ENCODE assay signal across 8 cellular contexts in the genomic region with DNA sequence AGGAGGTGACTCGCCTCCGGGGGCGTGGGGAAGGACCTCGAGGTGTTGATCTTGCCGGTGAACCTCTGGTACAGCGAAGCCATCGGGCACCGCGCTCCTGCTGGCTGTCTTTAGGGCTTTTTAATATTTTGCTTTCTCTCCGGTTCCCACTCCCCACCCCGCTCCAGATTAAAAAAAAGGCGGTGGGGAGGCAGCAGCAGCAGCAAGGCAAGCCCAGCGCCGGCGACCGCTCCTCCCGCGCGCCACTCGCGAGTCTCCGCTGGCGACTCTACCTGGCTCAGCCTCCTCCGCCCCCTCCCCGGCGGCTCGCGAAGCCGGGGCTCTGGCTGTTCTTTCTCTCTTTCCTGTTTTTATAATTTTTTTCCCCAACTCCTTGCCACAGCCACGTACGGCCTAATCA.
DNase-seq lines count a peak whose midpoint lies in the region; ATAC-seq and TF ChIP-seq lines count a peak whose summit lies in the region.
"Not testable (repeated sequence)": the region's sequence is repeated elsewhere in the genome, so short reads cannot be mapped to it uniquely, and the experiment has no call there.

No MANE protein-coding gene starts in this region.

- not testable (repeated sequence) for H3K9ac ChIP-seq in iPS-15b (ENCODE audit: low read depth, low read length)

- not testable (repeated sequence) for H3K36me3 Mint-ChIP-seq in T-helper 1 cell treated with Interleukin-12 subunit alpha and Interleukin-12 subunit beta and Interleukin-4 antibody, amounts not matched to agents 30 μg/mL and 1 μg/mL, for 36 hours (ENCODE audit: low read depth); neural crest cell (ENCODE audit: low read depth); stimulated activated memory B cell treated with anti-CD40 and anti-IgM and Interleukin-4, amounts not matched to agents 10 μg/mL and 1 μg/mL and 100 μg/mL, for 72 hours

- H3K4me1 ChIP-seq in iPS-15b (ENCODE audit: control insufficient read depth, insufficient read depth, low read length), result not testable (repeated sequence)

- H3K4me1 Mint-ChIP-seq in T-helper 1 cell treated with Interleukin-12 subunit alpha and Interleukin-12 subunit beta and Interleukin-4 antibody, amounts not matched to agents 30 μg/mL and 1 μg/mL, for 36 hours (ENCODE audit: low read depth); neural crest cell: not testable (repeated sequence)
- H3K4me1 Mint-ChIP-seq in stimulated activated memory B cell treated with anti-CD40 and anti-IgM and Interleukin-4, amounts not matched to agents 10 μg/mL and 1 μg/mL and 100 μg/mL, for 72 hours, result peaks cover 13% of the 10 kb centered on the region

- not testable (repeated sequence) for TF ChIP-seq CTCF in neural crest cell (conservative IDR thresholded peaks at IDR 0.05)

- peaks cover 49% of the 10 kb centered on the region for H3K27me3 Mint-ChIP-seq in T-helper 1 cell treated with Interleukin-12 subunit alpha and Interleukin-12 subunit beta and Interleukin-4 antibody, amounts not matched to agents 30 μg/mL and 1 μg/mL, for 36 hours (ENCODE audit: low read depth)
- H3K27me3 Mint-ChIP-seq in neural crest cell (ENCODE audit: low read depth), result peaks cover 68% of the 10 kb centered on the region
- H3K27me3 Mint-ChIP-seq in stimulated activated memory B cell treated with anti-CD40 and anti-IgM and Interleukin-4, amounts not matched to agents 10 μg/mL and 1 μg/mL and 100 μg/mL, for 72 hours, result peaks cover 42% of the 10 kb centered on the region

- not testable (repeated sequence) for H3K36me3 ChIP-seq in iPS-15b (ENCODE audit: control insufficient read depth, insufficient read depth, low read length)

- H3K9me3 ChIP-seq in iPS-15b (ENCODE audit: control insufficient read depth, insufficient read depth, low read length), result not testable (repeated sequence)

- peak overlapping the region; percentile 45 for H3K4me3 ChIP-seq in iPS-15b (ENCODE audit: low read depth, low read length)

- H3K4me3 Mint-ChIP-seq in T-helper 1 cell treated with Interleukin-12 subunit alpha and Interleukin-12 subunit beta and Interleukin-4 antibody, amounts not matched to agents 30 μg/mL and 1 μg/mL, for 36 hours, result peak overlapping the region; percentile 60
- peak overlapping the region; percentile 74 for H3K4me3 Mint-ChIP-seq in neural crest cell
- peak overlapping the region; percentile 67 for H3K4me3 Mint-ChIP-seq in stimulated activated memory B cell treated with anti-CD40 and anti-IgM and Interleukin-4, amounts not matched to agents 10 μg/mL and 1 μg/mL and 100 μg/mL, for 72 hours

- ATAC-seq in stimulated activated memory B cell treated with anti-CD40 and anti-IgM and Interleukin-4, amounts not matched to agents 10 μg/mL and 1 μg/mL and 100 μg/mL, for 72 hours, result not testable (repeated sequence)

- peaks cover 17% of the 10 kb centered on the region for H3K27me3 ChIP-seq in iPS-15b (ENCODE audit: control insufficient read depth, insufficient read depth, low read length)

- not testable (repeated sequence) for H3K27ac Mint-ChIP-seq in T-helper 1 cell treated with Interleukin-12 subunit alpha and Interleukin-12 subunit beta and Interleukin-4 antibody, amounts not matched to agents 30 μg/mL and 1 μg/mL, for 36 hours; neural crest cell (ENCODE audit: unreplicated experiment); stimulated activated memory B cell treated with anti-CD40 and anti-IgM and Interleukin-4, amounts not matched to agents 10 μg/mL and 1 μg/mL and 100 μg/mL, for 72 hours

- DNase-seq in Ammon's horn (ENCODE audit: low spot score), result peak; percentile 16
- peak; percentile 27 for DNase-seq in HK-2 (ENCODE audit: unreplicated experiment)
- peak; percentile 2 for DNase-seq in activated naive CD4-positive, alpha-beta T cell treated with Interleukin-2 at 50 U/mL for 16 hours
- DNase-seq in ecto neural progenitor cell (ENCODE audit: low spot score), result peak; percentile 49
- peak; percentile 3 for DNase-seq in neural crest cell (ENCODE audit: low read depth, low spot score)

- not testable (repeated sequence) for H3K9me3 Mint-ChIP-seq in T-helper 1 cell treated with Interleukin-12 subunit alpha and Interleukin-12 subunit beta and Interleukin-4 antibody, amounts not matched to agents 30 μg/mL and 1 μg/mL, for 36 hours; neural crest cell; stimulated activated memory B cell treated with anti-CD40 and anti-IgM and Interleukin-4, amounts not matched to agents 10 μg/mL and 1 μg/mL and 100 μg/mL, for 72 hours
